Comparison of ENCODE assay signal across 19 cellular contexts in genomic region chr7:2795906-2796305, GRCh38. TPM values are rescaled to one million over a fixed set of nuclear protein-coding genes. Genes with fewer than 3 reads are reported as not detected.
A peak's percentile ranks its signal among the peaks of the same experiment; 100 is the strongest.
DNase-seq lines count a peak whose midpoint lies in the region; ATAC-seq and TF ChIP-seq lines count a peak whose summit lies in the region.
"Had no signal": no experiment of that assay in that cellular context is flagged by ENCODE, and none has a peak within 500 bp of the region (broad histone marks: within the 10 kb centered on the region; RNA-seq: fewer than 3 reads in every experiment).

No MANE protein-coding gene starts in this region.

- POLR2A ChIA-PET in AG04450 (lab: Yijun Ruan, JAX), result interaction anchor here (0.7 to 1.5 kb wide), 2 partner anchors 34 to 38 kb away, joined by 4 to 9 read pairs; no protein-coding TSS in a partner anchor

- CTCF ChIA-PET in AG04450 (lab: Charles Lee), result interaction anchor here (0.8 to 1.7 kb wide), 2 partner anchors 24 to 33 kb away, joined by 3 to 4 read pairs; no protein-coding TSS in a partner anchor

- TF ChIP-seq CTCF in AG04450 (IDR thresholded peaks at IDR 0.05; ENCODE audit: low read depth, low read length), result no peak
- TF ChIP-seq CTCF in brain microvascular endothelial cell (IDR thresholded peaks at IDR 0.05; ENCODE audit: low read depth, low read length, missing control alignments), result no peak
- no peak for TF ChIP-seq CTCF in lower lobe of right lung (IDR thresholded peaks at IDR 0.05)
- TF ChIP-seq CTCF in suprapubic skin (IDR thresholded peaks at IDR 0.05), result no peak

- peaks cover 29% of the 10 kb centered on the region for H3K36me3 ChIP-seq in brain microvascular endothelial cell (replicated peaks)
- H3K36me3 ChIP-seq in lower lobe of right lung, result peaks cover 37% of the 10 kb centered on the region
- H3K36me3 ChIP-seq in suprapubic skin, result peaks cover 24% of the 10 kb centered on the region

- TF ChIP-seq EP300 in suprapubic skin (IDR thresholded peaks at IDR 0.05), result no peak

- in situ Hi-C loops in brain microvascular endothelial cell (cut with HindIII; ENCODE audit: low pct_ligation_motif_present, low sequenced_read_pairs), result no loop called here

- ATAC-seq in lower lobe of right lung, result no peak
- no peak for ATAC-seq in HG03565 (IDR thresholded peaks at IDR 0.05; ENCODE audit: unreplicated experiment)
- ATAC-seq: esophagus mucosa, left colon, WTC11 had no signal

- peak overlapping the region; percentile 12; the same call in 1 of the 2 replicates for H3K4me3 ChIP-seq in AG04450 (ENCODE audit: low read depth, low read length)
- H3K4me3 ChIP-seq in brain microvascular endothelial cell (ENCODE audit: low read depth, low read length), result no peak overlapping the region
- no peak overlapping the region for H3K4me3 ChIP-seq in lower lobe of right lung
- no peak overlapping the region for H3K4me3 ChIP-seq in suprapubic skin
- H3K4me3 ChIP-seq: cardiac muscle cell had no signal

- H3K9me3 ChIP-seq in AG04450 (ENCODE audit: control insufficient read depth, insufficient read depth, low read length) (no peaks in the 10 kb centered on the region), lower lobe of right lung (no peaks in the 10 kb centered on the region), suprapubic skin (no peaks in the 10 kb centered on the region)

- DNase-seq in AG04450 (ENCODE audit: low read depth, low spot score) (no peak), brain microvascular endothelial cell (no peak), lower lobe of right lung (no peak), suprapubic skin (ENCODE audit: low spot score in 2 of 2) (no peak), ecto neural progenitor cell (ENCODE audit: low spot score) (no peak)
- DNase-seq in activated CD4-positive, alpha-beta T cell treated with anti-CD3 and anti-CD28 coated beads, Interleukin-2, amount 50 U/mL, for 1 hour, result no peak
- no peak for DNase-seq in activated naive CD4-positive, alpha-beta T cell (lab: John Stamatoyannopoulos, UW)
- DNase-seq: CD4-positive, alpha-beta T cell; Karpas-422; NCI-H1105; NCI-H69; occipital lobe; stimulated activated CD4-positive, alpha-beta T cell treated with anti-CD3 and anti-CD28 coated beads, Interleukin-4, amount 100 ng/mL, for 1 hour; T-helper 2 cell had no signal

- peak overlapping the region; percentile 88 for H3K27ac ChIP-seq in AG04450 (ENCODE audit: low read depth, low read length)
- peak overlapping the region; percentile 68 for H3K27ac ChIP-seq in brain microvascular endothelial cell
- H3K27ac ChIP-seq in lower lobe of right lung, result peak overlapping the region; percentile 37
- peak overlapping the region; percentile 70 for H3K27ac ChIP-seq in suprapubic skin

- H3K27me3 ChIP-seq in AG04450 (ENCODE audit: control insufficient read depth, insufficient read depth, low read length), result no peaks in the 10 kb centered on the region
- H3K27me3 ChIP-seq in brain microvascular endothelial cell (replicated peaks), result no peaks in the 10 kb centered on the region
- no peaks in the 10 kb centered on the region for H3K27me3 ChIP-seq in lower lobe of right lung (ENCODE audit: low read depth)
- H3K27me3 ChIP-seq in suprapubic skin, result no peaks in the 10 kb centered on the region
- H3K27me3 ChIP-seq: cardiac muscle cell had no signal

- WGBS in suprapubic skin, result 77% methylated on average over 9 of the region's 9 CpGs

- intact Hi-C loops in lower lobe of right lung (cut with DNase I), result no loop called here

- no peak for TF ChIP-seq POLR2A in suprapubic skin (IDR thresholded peaks at IDR 0.05)

- H3K4me1 ChIP-seq in lower lobe of right lung (peaks cover 26% of the 10 kb centered on the region), suprapubic skin (peaks cover 12% of the 10 kb centered on the region)

RNA-seq across cellular contexts. Expression of gene GNA12, which starts 48.2 kb away (rescaled TPM):
- polyA plus RNA-seq in AG04450 (2011; rRNA removed), result 97.4 and 110 TPM in 2 replicates
- 114 and 135 TPM in 2 replicates for polyA minus RNA-seq in AG04450 (2011; rRNA and poly(A)+ RNA removed)
- total RNA-seq in lower lobe of right lung, result 41.6 TPM
- 10 to 100 TPM in 3 of 4 donors, 1 to 10 TPM in 1; 9.7 to 15.0 (median 13.3) TPM for total RNA-seq in suprapubic skin

Comparison
In these comparisons a context has a peak if more than half of its experiments do, and no peak if none do; other contexts are left out.
1. H3K27ac ChIP-seq: peak in every context shown above with its lines; median percentile 88 in AG04450; 70 in suprapubic skin; 68 in brain microvascular endothelial cell; 37 in lower lobe of right lung.